In the genomic region with DNA sequence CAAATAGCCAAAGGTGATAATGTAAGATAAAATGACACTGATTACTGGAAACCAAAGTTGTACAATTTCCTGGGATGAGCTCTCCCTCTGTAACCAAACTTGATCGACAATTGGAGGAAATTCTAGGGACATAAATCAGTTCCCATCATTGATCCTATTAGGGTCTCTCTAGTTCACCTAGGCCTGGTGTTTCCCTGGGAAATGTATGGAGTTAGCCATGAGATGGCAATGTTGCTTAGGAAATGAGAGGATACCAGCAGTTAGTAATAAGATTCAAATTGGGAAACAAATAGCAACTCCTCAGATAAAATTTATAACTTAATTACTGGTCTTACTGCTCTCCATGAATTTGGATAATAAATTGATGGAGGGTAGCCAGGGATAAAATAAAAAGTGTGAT, we compare ENCODE assay signal across 12 cellular contexts. TPM values are rescaled to one million over a fixed set of nuclear protein-coding genes. Genes with fewer than 3 reads are reported as not detected.
DNase-seq lines count a peak whose midpoint lies in the region; ATAC-seq and TF ChIP-seq lines count a peak whose summit lies in the region.
"Had no signal": no experiment of that assay in that cellular context is flagged by ENCODE, and none has a peak within 500 bp of the region (broad histone marks: within the 10 kb centered on the region; RNA-seq: fewer than 3 reads in every experiment).

No MANE protein-coding gene starts in this region.

- H2AFZ ChIP-seq in PC-9, result no peak overlapping the region

- H3K9me3 ChIP-seq in cardiac muscle cell (ENCODE audit: low read depth) (no peaks in the 10 kb centered on the region), PC-9 (ENCODE audit: insufficient read depth, low read depth) (no peaks in the 10 kb centered on the region), vagina (no peaks in the 10 kb centered on the region)
- H3K9me3 ChIP-seq: stomach had no signal

- no peaks in the 10 kb centered on the region for H3F3A ChIP-seq in PC-9 (ENCODE audit: insufficient read depth, low read depth)

- no peak overlapping the region for H3K27ac Mint-ChIP-seq in type B pancreatic cell
- H3K27ac Mint-ChIP-seq: CD4-positive, alpha-beta memory T cell had no signal

- no peak overlapping the region for H3K4me3 Mint-ChIP-seq in type B pancreatic cell
- H3K4me3 Mint-ChIP-seq: CD4-positive, alpha-beta memory T cell had no signal

- no peak overlapping the region for H3K4me3 ChIP-seq in cardiac muscle cell
- no peak overlapping the region for H3K4me3 ChIP-seq in PC-9
- H3K4me3 ChIP-seq in fibroblast of the aortic adventitia (ENCODE audit: low read depth, low read length), result no peak overlapping the region
- H3K4me3 ChIP-seq in vagina, result no peak overlapping the region
- H3K4me3 ChIP-seq: stomach had no signal

- H3K4me1 ChIP-seq in cardiac muscle cell (ENCODE audit: low read depth) (peaks cover 18% of the 10 kb centered on the region), PC-9 (replicated peaks; ENCODE audit: insufficient read depth) (no peaks in the 10 kb centered on the region), vagina (peaks cover 11% of the 10 kb centered on the region)
- H3K4me1 ChIP-seq: stomach had no signal

- intact Hi-C loops in left cardiac atrium (cut with DNase I), result no loop called here
- intact Hi-C loops in PC-9 (cut with micrococcal nuclease; ENCODE audit: unreplicated experiment), result no loop called here
- intact Hi-C loops in vagina (cut with DNase I), result no loop called here

- H3K27me3 ChIP-seq in cardiac muscle cell (no peaks in the 10 kb centered on the region), PC-9 (ENCODE audit: insufficient read depth, low read depth) (no peaks in the 10 kb centered on the region), vagina (no peaks in the 10 kb centered on the region)
- H3K27me3 ChIP-seq: stomach had no signal

- CTCF ChIA-PET in PC-9 (lab: Charles Lee), result no interaction called here

- H3K9me3 Mint-ChIP-seq in type B pancreatic cell, result no peaks in the 10 kb centered on the region
- H3K9me3 Mint-ChIP-seq: CD4-positive, alpha-beta memory T cell had no signal

- no peaks in the 10 kb centered on the region for H3K36me3 Mint-ChIP-seq in type B pancreatic cell
- H3K36me3 Mint-ChIP-seq: CD4-positive, alpha-beta memory T cell had no signal

- peak; percentile 34 for TF ChIP-seq CTCF in cardiac muscle cell (IDR thresholded peaks at IDR 0.05; ENCODE audit: low read depth, low read length)
- TF ChIP-seq CTCF in PC-9 (conservative IDR thresholded peaks at IDR 0.05), result 0 out of 2 replicates have a peak, but pooled peaks have one; percentile 27
- peak; percentile 54 for TF ChIP-seq CTCF in fibroblast of the aortic adventitia (IDR thresholded peaks at IDR 0.05; ENCODE audit: insufficient read depth, low read length)
- peak; percentile 76 for TF ChIP-seq CTCF in type B pancreatic cell (conservative IDR thresholded peaks at IDR 0.05)
- no peak for TF ChIP-seq CTCF in vagina (IDR thresholded peaks at IDR 0.05)

- H4K20me1 ChIP-seq in PC-9 (ENCODE audit: insufficient read depth), result no peaks in the 10 kb centered on the region

- ATAC-seq in left cardiac atrium, result no peak

- H3K9me2 ChIP-seq in PC-9 (ENCODE audit: insufficient read depth), result no peaks in the 10 kb centered on the region

- H3K4me1 Mint-ChIP-seq in type B pancreatic cell (ENCODE audit: unreplicated experiment), result peaks cover 35% of the 10 kb centered on the region
- H3K4me1 Mint-ChIP-seq: CD4-positive, alpha-beta memory T cell had no signal

- no peak overlapping the region for H3K27ac ChIP-seq in cardiac muscle cell
- no peak overlapping the region for H3K27ac ChIP-seq in PC-9
- H3K27ac ChIP-seq in vagina, result no peak overlapping the region
- H3K27ac ChIP-seq: stomach had no signal

- BruUV-seq in PC-9 (replicated peaks; lab: Mats Ljungman, UMichigan), result no TSS peak

- H3K4me2 ChIP-seq in PC-9, result no peak overlapping the region

- H3K36me3 ChIP-seq in cardiac muscle cell, result no peaks in the 10 kb centered on the region
- no peaks in the 10 kb centered on the region for H3K36me3 ChIP-seq in PC-9 (ENCODE audit: low read depth)
- no peaks in the 10 kb centered on the region for H3K36me3 ChIP-seq in vagina
- H3K36me3 ChIP-seq: stomach had no signal

- DNase-seq in cardiac muscle cell (ENCODE audit: low read depth in 1 of 2, low spot score in 1 of 2) (peak; percentile 40 to 49), left cardiac atrium (no peak), PC-9 (no peak), fibroblast of the aortic adventitia (ENCODE audit: low read depth) (peak; percentile 56), type B pancreatic cell (ENCODE audit: extremely low spot score, unreplicated experiment) (no peak), NCI-H774 (lab: John Stamatoyannopoulos, UW) (no peak), vagina (ENCODE audit: extremely low spot score in 2 of 2) (no peak)
- no peak for DNase-seq in activated CD8-positive, alpha-beta memory T cell treated with anti-CD3 and anti-CD28 coated beads for 24 hours
- DNase-seq: aorta; CD4-positive, alpha-beta memory T cell; NCI-H226; stomach had no signal

- no peak for TF ChIP-seq POLR2A in vagina (IDR thresholded peaks at IDR 0.05)

- H3K27me3 Mint-ChIP-seq in type B pancreatic cell, result no peaks in the 10 kb centered on the region

- H3K79me2 ChIP-seq in PC-9 (ENCODE audit: low read depth), result no peaks in the 10 kb centered on the region

- POLR2A ChIA-PET in PC-9 (lab: Charles Lee; ENCODE audit: unreplicated experiment), result no interaction called here

RNA-seq across cellular contexts. Expression of gene SPATA18, which starts 52.2 kb away (rescaled TPM):
- total RNA-seq in cardiac muscle cell (13.6 and 17.2 TPM in 2 replicates), left cardiac atrium (1 to 10 TPM; 2.5 to 3.1 TPM), PC-9 (2021) (0.13 and 0.20 TPM in 2 replicates), fibroblast of the aortic adventitia (ENCODE audit: low replicate concordance) (21.7 and 22.3 TPM in 2 replicates), type B pancreatic cell (ENCODE audit: low replicate concordance) (17.0 and 40.4 TPM in 2 replicates), vagina (15.2 TPM)
- polyA plus RNA-seq in cardiac muscle cell, result 5.5 and 8.0 TPM in 2 replicates
- polyA plus RNA-seq: CD4-positive, alpha-beta memory T cell had no signal

Comparison
In these comparisons a context has a peak if more than half of its experiments do, and no peak if none do; other contexts are left out.
1. DNase-seq: peak in cardiac muscle cell (2 of 2) and fibroblast of the aortic adventitia (single experiment); none in left cardiac atrium (single experiment), PC-9 (0 of 2), type B pancreatic cell (single experiment), NCI-H774 (single experiment), vagina (0 of 2) and activated CD8-positive, alpha-beta memory T cell treated with anti-CD3 and anti-CD28 coated beads for 24 hours (single experiment).
2. CTCF ChIP-seq: peak in cardiac muscle cell (single experiment), PC-9 (single experiment), fibroblast of the aortic adventitia (single experiment) and type B pancreatic cell (single experiment); none in vagina (0 of 3).